Comparison of ENCODE assay signal across 1 cellular context in genomic region chr5:95641803-95642220, GRCh38.
TF ChIP-seq lines count a peak whose summit lies in the region.

No MANE protein-coding gene starts in this region.

TF ChIP-seq in IMR-90, 13 proteins besides CTCF, POLR2A, EP300 and RAD21 (continued from another document):
- TF ChIP-seq SMC3 (IDR thresholded peaks at IDR 0.05; ENCODE audit: low read depth, low read length) (no peak), RCOR1 (IDR thresholded peaks at IDR 0.05; ENCODE audit: insufficient replicate concordance, low read length) (no peak), MAZ (IDR thresholded peaks at IDR 0.05; ENCODE audit: borderline replicate concordance, low read depth, low read length) (no peak)
- TF ChIP-seq, protein P1, sequence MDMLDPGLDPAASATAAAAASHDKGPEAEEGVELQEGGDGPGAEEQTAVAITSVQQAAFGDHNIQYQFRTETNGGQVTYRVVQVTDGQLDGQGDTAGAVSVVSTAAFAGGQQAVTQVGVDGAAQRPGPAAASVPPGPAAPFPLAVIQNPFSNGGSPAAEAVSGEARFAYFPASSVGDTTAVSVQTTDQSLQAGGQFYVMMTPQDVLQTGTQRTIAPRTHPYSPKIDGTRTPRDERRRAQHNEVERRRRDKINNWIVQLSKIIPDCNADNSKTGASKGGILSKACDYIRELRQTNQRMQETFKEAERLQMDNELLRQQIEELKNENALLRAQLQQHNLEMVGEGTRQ (IDR thresholded peaks at IDR 0.05; ENCODE audit: low read depth, low read length): no peak
